Comparison of ENCODE assay signal across 1 cellular context in the genomic region with DNA sequence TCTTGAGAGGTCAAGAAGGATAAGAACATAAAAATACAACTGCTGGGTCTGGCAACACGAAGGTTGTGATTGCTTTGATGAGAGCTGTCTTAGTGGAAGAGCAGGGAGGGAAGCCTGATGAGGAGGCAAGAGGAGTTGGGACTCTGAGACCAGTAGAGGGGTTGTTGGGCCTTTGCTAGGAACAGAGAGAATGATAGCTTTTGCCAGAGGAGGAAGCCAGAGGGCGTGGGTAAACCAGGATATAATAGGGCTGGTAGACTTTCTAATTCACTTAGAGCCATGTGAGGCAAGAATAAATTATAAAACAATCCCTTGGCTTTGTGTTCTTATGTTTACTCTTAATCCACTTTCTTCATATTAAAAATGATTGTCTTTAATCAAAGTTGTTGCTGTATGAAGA.
TF ChIP-seq lines count a peak whose summit lies in the region.

No MANE protein-coding gene starts in this region.

TF ChIP-seq in H1, 55 proteins besides CTCF, POLR2A, EP300 and RAD21 (continued from another document):
- no peak for TF ChIP-seq RNF2 (IDR thresholded peaks at IDR 0.05; ENCODE audit: borderline replicate concordance, low read depth, low read length, missing control alignments, poor library complexity, severe bottlenecking)
